Comparison of ENCODE assay signal across 1 cellular context in the genomic region with DNA sequence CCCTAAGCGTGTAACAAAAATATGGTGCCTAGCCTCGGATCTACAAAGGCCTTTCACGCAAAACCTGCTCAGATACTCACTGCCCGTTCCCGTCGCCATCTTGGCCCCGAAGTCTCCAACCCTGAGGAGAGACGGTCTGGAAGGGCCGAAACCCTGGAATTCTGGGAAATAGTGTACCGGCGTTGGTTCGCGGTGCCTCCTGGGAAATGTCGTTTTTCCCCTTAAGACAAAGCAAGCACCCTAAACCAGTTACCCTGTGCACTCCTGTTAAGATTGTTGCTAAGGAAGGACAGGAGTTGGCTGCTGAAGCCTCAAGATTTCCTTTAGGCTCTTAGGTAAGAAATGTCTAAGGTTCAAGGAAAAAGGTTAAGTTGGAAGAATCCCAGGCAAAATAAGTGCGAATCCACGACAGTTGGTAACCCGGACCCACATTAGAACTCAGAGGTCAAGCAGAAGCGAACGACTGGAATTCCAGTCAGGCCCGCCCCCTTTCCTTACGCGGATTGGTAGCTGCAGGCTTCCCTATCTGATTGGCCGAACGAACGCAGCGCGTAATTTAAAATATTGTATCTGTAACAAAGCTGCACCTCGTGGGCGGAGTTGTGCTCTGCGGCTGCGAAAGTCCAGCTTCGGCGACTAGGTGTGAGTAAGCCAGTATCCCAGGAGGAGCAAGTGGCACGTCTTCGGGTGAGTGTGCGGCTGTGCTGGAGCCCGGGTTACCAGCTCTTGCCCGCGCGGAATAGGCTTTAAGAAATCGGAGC.
TF ChIP-seq lines count a peak whose summit lies in the region.

Gene BRD8 (minus strand): TSS at position 115 of the 761 bp plus-strand sequence. CDS start 16 bp downstream, at position 99.
Gene KIF20A (plus strand): TSS at position 597 of the 761 bp plus-strand sequence. CDS start 569 bp downstream, outside the sequence.

TF ChIP-seq in K562, 482 proteins besides CTCF, POLR2A, EP300 and RAD21 (continued from another document and continues in another):
- TF ChIP-seq TFE3 (CRISPR knock-in tag; IDR thresholded peaks at IDR 0.05), result no peak
- TF ChIP-seq MCM2 (IDR thresholded peaks at IDR 0.05; ENCODE audit: low read depth), result no peak
- TF ChIP-seq BHLHE40 (IDR thresholded peaks at IDR 0.05; ENCODE audit: low read length), result no peak
- TF ChIP-seq NR3C1 (CRISPR knock-in tag; IDR thresholded peaks at IDR 0.05), result no peak
- no peak for TF ChIP-seq ZNF696 (CRISPR knock-in tag; conservative IDR thresholded peaks at IDR 0.05)
- TF ChIP-seq ZFP30 (CRISPR knock-in tag; IDR thresholded peaks at IDR 0.05; ENCODE audit: borderline replicate concordance), result no peak
- no peak for TF ChIP-seq E2F3 (CRISPR knock-in tag; IDR thresholded peaks at IDR 0.05)
- peak; percentile 28; the same call in 1 of the 2 replicates for TF ChIP-seq NFIC (IDR thresholded peaks at IDR 0.05)
- TF ChIP-seq, protein P1, sequence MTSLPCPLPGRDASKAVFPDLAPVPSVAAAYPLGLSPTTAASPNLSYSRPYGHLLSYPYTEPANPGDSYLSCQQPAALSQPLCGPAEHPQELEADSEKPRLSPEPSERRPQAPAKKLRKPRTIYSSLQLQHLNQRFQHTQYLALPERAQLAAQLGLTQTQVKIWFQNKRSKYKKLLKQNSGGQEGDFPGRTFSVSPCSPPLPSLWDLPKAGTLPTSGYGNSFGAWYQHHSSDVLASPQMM (CRISPR knock-in tag; IDR thresholded peaks at IDR 0.05), result no peak
- TF ChIP-seq GTF2F1 (IDR thresholded peaks at IDR 0.05; ENCODE audit: low read depth, low read length), result no peak
- TF ChIP-seq SMARCA4 (IDR thresholded peaks at IDR 0.05), result no peak
- no peak for TF ChIP-seq KLF1 (tag; IDR thresholded peaks at IDR 0.05)
- no peak for TF ChIP-seq KAT2B (IDR thresholded peaks at IDR 0.05; ENCODE audit: low read depth, low read length)
- TF ChIP-seq FIP1L1 (IDR thresholded peaks at IDR 0.05; ENCODE audit: low read depth, low read length, poor library complexity, severe bottlenecking), result no peak
- TF ChIP-seq, protein P2, sequence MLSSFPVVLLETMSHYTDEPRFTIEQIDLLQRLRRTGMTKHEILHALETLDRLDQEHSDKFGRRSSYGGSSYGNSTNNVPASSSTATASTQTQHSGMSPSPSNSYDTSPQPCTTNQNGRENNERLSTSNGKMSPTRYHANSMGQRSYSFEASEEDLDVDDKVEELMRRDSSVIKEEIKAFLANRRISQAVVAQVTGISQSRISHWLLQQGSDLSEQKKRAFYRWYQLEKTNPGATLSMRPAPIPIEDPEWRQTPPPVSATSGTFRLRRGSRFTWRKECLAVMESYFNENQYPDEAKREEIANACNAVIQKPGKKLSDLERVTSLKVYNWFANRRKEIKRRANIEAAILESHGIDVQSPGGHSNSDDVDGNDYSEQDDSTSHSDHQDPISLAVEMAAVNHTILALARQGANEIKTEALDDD (IDR thresholded peaks at IDR 0.05), result peak; percentile 64; the same call in 1 of the 2 replicates
- peak; percentile 73 for TF ChIP-seq MECOM (CRISPR knock-in tag; IDR thresholded peaks at IDR 0.05)
- no peak for TF ChIP-seq CSDE1 (IDR thresholded peaks at IDR 0.05)
- TF ChIP-seq SMARCC2 (IDR thresholded peaks at IDR 0.05; ENCODE audit: low read depth), result no peak
- TF ChIP-seq ZNF695 (CRISPR knock-in tag; IDR thresholded peaks at IDR 0.05), result no peak
- TF ChIP-seq ATF3 (IDR thresholded peaks at IDR 0.05), result no peak
- 0 out of 2 replicates have a peak, but pooled peaks have one; percentile 34 for TF ChIP-seq ATF3 (CRISPR knock-in tag; conservative IDR thresholded peaks at IDR 0.05)
- peak; percentile 91 for TF ChIP-seq MYC (IDR thresholded peaks at IDR 0.05; ENCODE audit: low read depth, low read length)
- no peak for TF ChIP-seq MYC (CRISPR knock-in tag; IDR thresholded peaks at IDR 0.05; ENCODE audit: borderline replicate concordance, low read depth)
- peak in 1 of 2 experiments; percentile 23; a peak in 2 of 3 replicates for TF ChIP-seq CBX3 (IDR thresholded peaks at IDR 0.05; ENCODE audit: borderline replicate concordance in 1 of 2, low read length in 2 of 2)
- peak; percentile 30 to 99; a peak in 2 of 4 replicates for TF ChIP-seq HDAC1 (IDR thresholded peaks at IDR 0.05)
- TF ChIP-seq GATAD2B (IDR thresholded peaks at IDR 0.05; ENCODE audit: borderline replicate concordance), result no peak
- TF ChIP-seq, protein P3, sequence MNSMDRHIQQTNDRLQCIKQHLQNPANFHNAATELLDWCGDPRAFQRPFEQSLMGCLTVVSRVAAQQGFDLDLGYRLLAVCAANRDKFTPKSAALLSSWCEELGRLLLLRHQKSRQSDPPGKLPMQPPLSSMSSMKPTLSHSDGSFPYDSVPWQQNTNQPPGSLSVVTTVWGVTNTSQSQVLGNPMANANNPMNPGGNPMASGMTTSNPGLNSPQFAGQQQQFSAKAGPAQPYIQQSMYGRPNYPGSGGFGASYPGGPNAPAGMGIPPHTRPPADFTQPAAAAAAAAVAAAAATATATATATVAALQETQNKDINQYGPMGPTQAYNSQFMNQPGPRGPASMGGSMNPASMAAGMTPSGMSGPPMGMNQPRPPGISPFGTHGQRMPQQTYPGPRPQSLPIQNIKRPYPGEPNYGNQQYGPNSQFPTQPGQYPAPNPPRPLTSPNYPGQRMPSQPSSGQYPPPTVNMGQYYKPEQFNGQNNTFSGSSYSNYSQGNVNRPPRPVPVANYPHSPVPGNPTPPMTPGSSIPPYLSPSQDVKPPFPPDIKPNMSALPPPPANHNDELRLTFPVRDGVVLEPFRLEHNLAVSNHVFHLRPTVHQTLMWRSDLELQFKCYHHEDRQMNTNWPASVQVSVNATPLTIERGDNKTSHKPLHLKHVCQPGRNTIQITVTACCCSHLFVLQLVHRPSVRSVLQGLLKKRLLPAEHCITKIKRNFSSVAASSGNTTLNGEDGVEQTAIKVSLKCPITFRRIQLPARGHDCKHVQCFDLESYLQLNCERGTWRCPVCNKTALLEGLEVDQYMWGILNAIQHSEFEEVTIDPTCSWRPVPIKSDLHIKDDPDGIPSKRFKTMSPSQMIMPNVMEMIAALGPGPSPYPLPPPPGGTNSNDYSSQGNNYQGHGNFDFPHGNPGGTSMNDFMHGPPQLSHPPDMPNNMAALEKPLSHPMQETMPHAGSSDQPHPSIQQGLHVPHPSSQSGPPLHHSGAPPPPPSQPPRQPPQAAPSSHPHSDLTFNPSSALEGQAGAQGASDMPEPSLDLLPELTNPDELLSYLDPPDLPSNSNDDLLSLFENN (IDR thresholded peaks at IDR 0.05; ENCODE audit: low read depth in 2 of 2, low read length in 2 of 2), result no peak; a peak in 1 of 4 replicates
- peak; percentile 63; the same call in 1 of the 2 replicates for TF ChIP-seq SIN3B (IDR thresholded peaks at IDR 0.05; ENCODE audit: low read depth)
- TF ChIP-seq HDAC8 (tag; IDR thresholded peaks at IDR 0.05), result no peak
- TF ChIP-seq MTF1 (CRISPR knock-in tag; IDR thresholded peaks at IDR 0.05; ENCODE audit: borderline replicate concordance), result no peak
- TF ChIP-seq ZNF785 (CRISPR knock-in tag; IDR thresholded peaks at IDR 0.05), result no peak
- no peak for TF ChIP-seq ATF1 (CRISPR knock-in tag; IDR thresholded peaks at IDR 0.05)
- TF ChIP-seq ATF1 (tag; IDR thresholded peaks at IDR 0.05), result peak; percentile 93
- TF ChIP-seq ZNF740 (CRISPR knock-in tag; IDR thresholded peaks at IDR 0.05), result peak; percentile 46; the same call in 1 of the 2 replicates
- TF ChIP-seq ZNF740 (tag; IDR thresholded peaks at IDR 0.05), result no peak
- peak; percentile 94 to 98 for TF ChIP-seq MNT (conservative IDR thresholded peaks at IDR 0.05)
- no peak for TF ChIP-seq ZNF561 (CRISPR knock-in tag; conservative IDR thresholded peaks at IDR 0.05)
- peak; percentile 98 for TF ChIP-seq ZFX (CRISPR knock-in tag; IDR thresholded peaks at IDR 0.05)
- TF ChIP-seq GTF3C2 (IDR thresholded peaks at IDR 0.05; ENCODE audit: borderline replicate concordance, extremely low read depth, insufficient read length), result no peak
- TF ChIP-seq, protein P4, sequence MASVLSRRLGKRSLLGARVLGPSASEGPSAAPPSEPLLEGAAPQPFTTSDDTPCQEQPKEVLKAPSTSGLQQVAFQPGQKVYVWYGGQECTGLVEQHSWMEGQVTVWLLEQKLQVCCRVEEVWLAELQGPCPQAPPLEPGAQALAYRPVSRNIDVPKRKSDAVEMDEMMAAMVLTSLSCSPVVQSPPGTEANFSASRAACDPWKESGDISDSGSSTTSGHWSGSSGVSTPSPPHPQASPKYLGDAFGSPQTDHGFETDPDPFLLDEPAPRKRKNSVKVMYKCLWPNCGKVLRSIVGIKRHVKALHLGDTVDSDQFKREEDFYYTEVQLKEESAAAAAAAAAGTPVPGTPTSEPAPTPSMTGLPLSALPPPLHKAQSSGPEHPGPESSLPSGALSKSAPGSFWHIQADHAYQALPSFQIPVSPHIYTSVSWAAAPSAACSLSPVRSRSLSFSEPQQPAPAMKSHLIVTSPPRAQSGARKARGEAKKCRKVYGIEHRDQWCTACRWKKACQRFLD (CRISPR knock-in tag; IDR thresholded peaks at IDR 0.05), result peak; percentile 90
- TF ChIP-seq ZNF23 (CRISPR knock-in tag; IDR thresholded peaks at IDR 0.05), result no peak
- no peak for TF ChIP-seq ZFP36 (IDR thresholded peaks at IDR 0.05; ENCODE audit: low read depth, low read length, partially characterized antibody)
- TF ChIP-seq BMI1 (IDR thresholded peaks at IDR 0.05; ENCODE audit: low read length), result no peak
- TF ChIP-seq SOX6 (IDR thresholded peaks at IDR 0.05), result peak; percentile 10; the same call in 1 of the 2 replicates
